ENCODE assay signal across 1 cellular context in genomic region chr12:132423251-132424117, GRCh38.
TF ChIP-seq lines count a peak whose summit lies in the region.

No MANE protein-coding gene starts in this region.

TF ChIP-seq in GM23338, 12 proteins besides CTCF, POLR2A, EP300 and RAD21 (continued from another document):
- no peak for TF ChIP-seq POLR2AphosphoS5 (IDR thresholded peaks at IDR 0.05; ENCODE audit: low read depth)
- TF ChIP-seq ETS1 (IDR thresholded peaks at IDR 0.05): no peak
- TF ChIP-seq ZNF114 (CRISPR knock-in tag; IDR thresholded peaks at IDR 0.05): no peak
- TF ChIP-seq JUNB (IDR thresholded peaks at IDR 0.05; ENCODE audit: unreplicated experiment): no peak
- TF ChIP-seq ZNF331 (CRISPR knock-in tag; IDR thresholded peaks at IDR 0.05; ENCODE audit: low read depth): no peak
- TF ChIP-seq, protein P1, sequence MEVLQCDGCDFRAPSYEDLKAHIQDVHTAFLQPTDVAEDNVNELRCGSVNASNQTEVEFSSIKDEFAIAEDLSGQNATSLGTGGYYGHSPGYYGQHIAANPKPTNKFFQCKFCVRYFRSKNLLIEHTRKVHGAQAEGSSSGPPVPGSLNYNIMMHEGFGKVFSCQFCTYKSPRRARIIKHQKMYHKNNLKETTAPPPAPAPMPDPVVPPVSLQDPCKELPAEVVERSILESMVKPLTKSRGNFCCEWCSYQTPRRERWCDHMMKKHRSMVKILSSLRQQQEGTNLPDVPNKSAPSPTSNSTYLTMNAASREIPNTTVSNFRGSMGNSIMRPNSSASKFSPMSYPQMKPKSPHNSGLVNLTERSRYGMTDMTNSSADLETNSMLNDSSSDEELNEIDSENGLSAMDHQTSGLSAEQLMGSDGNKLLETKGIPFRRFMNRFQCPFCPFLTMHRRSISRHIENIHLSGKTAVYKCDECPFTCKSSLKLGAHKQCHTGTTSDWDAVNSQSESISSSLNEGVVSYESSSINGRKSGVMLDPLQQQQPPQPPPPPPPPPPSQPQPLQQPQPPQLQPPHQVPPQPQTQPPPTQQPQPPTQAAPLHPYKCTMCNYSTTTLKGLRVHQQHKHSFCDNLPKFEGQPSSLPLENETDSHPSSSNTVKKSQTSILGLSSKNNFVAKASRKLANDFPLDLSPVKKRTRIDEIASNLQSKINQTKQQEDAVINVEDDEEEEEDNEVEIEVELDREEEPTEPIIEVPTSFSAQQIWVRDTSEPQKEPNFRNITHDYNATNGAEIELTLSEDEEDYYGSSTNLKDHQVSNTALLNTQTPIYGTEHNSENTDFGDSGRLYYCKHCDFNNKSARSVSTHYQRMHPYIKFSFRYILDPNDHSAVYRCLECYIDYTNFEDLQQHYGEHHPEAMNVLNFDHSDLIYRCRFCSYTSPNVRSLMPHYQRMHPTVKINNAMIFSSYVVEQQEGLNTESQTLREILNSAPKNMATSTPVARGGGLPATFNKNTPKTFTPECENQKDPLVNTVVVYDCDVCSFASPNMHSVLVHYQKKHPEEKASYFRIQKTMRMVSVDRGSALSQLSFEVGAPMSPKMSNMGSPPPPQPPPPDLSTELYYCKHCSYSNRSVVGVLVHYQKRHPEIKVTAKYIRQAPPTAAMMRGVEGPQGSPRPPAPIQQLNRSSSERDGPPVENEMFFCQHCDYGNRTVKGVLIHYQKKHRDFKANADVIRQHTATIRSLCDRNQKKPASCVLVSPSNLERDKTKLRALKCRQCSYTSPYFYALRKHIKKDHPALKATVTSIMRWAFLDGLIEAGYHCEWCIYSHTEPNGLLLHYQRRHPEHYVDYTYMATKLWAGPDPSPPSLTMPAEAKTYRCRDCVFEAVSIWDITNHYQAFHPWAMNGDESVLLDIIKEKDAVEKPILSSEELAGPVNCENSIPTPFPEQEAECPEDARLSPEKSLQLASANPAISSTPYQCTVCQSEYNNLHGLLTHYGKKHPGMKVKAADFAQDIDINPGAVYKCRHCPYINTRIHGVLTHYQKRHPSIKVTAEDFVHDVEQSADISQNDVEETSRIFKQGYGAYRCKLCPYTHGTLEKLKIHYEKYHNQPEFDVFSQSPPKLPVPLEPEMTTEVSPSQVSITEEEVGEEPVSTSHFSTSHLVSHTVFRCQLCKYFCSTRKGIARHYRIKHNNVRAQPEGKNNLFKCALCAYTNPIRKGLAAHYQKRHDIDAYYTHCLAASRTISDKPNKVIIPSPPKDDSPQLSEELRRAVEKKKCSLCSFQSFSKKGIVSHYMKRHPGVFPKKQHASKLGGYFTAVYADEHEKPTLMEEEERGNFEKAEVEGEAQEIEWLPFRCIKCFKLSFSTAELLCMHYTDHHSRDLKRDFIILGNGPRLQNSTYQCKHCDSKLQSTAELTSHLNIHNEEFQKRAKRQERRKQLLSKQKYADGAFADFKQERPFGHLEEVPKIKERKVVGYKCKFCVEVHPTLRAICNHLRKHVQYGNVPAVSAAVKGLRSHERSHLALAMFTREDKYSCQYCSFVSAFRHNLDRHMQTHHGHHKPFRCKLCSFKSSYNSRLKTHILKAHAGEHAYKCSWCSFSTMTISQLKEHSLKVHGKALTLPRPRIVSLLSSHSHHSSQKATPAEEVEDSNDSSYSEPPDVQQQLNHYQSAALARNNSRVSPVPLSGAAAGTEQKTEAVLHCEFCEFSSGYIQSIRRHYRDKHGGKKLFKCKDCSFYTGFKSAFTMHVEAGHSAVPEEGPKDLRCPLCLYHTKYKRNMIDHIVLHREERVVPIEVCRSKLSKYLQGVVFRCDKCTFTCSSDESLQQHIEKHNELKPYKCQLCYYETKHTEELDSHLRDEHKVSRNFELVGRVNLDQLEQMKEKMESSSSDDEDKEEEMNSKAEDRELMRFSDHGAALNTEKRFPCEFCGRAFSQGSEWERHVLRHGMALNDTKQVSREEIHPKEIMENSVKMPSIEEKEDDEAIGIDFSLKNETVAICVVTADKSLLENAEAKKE (CRISPR knock-in tag; IDR thresholded peaks at IDR 0.05): no peak
- no peak for TF ChIP-seq NANOG (IDR thresholded peaks at IDR 0.05; ENCODE audit: borderline replicate concordance)
- TF ChIP-seq EZH2 (IDR thresholded peaks at IDR 0.05; ENCODE audit: low read depth, unreplicated experiment): no peak
